Comparison of ENCODE assay signal across 20 cellular contexts in the genomic region with DNA sequence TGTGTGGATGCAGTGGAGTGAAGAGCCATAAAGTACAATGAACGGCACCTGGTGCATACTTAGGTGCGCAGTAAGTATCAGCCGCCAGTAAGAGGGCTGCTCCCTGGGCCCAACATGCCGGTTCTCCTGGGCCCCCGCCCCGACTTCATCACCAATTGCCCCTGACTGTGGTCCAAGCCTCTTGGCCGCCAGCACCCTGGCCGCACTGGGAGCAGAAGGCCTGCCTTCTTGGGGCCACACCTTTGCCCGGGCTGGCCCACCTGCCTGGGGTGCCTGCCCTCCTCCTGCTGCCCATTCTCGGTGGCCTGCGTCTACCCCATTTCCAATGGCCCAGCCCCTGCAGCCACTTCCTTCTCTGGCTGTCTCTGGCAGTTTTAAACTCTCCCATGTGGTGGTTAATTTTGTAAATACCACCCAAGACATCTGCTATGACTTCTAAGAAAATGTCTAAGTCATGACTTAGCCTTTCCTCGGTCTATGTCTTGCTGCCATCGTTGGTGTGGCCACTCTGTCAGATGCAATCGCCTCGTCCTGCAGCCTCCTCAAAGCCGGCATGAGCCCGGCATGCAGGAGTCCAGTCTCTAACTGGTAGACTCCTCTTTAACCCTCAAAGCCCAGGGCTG. TPM values are rescaled to one million over a fixed set of nuclear protein-coding genes. Genes with fewer than 3 reads are reported as not detected.
DNase-seq lines count a peak whose midpoint lies in the region; ATAC-seq and TF ChIP-seq lines count a peak whose summit lies in the region.
"Had no signal": no experiment of that assay in that cellular context is flagged by ENCODE, and none has a peak within 500 bp of the region (broad histone marks: within the 10 kb centered on the region; RNA-seq: fewer than 3 reads in every experiment).

No MANE protein-coding gene starts in this region.

- no peak for TF ChIP-seq CTCF in endothelial cell (IDR thresholded peaks at IDR 0.05; ENCODE audit: unreplicated experiment)

- H3K9me3 Mint-ChIP-seq in IgD-negative memory B cell, result no peaks in the 10 kb centered on the region
- no peaks in the 10 kb centered on the region for H3K9me3 Mint-ChIP-seq in endothelial cell (ENCODE audit: unreplicated experiment)
- no peaks in the 10 kb centered on the region for H3K9me3 Mint-ChIP-seq in stimulated activated memory B cell treated with anti-CD40 and anti-IgM and Interleukin-4, amounts not matched to agents 10 μg/mL and 1 μg/mL and 100 μg/mL, for 72 hours
- H3K9me3 Mint-ChIP-seq: CD8-positive, alpha-beta T cell had no signal

- H3K27me3 Mint-ChIP-seq in IgD-negative memory B cell (peaks cover 24% of the 10 kb centered on the region), endothelial cell (ENCODE audit: unreplicated experiment) (peaks cover 17% of the 10 kb centered on the region)
- no peaks in the 10 kb centered on the region for H3K27me3 Mint-ChIP-seq in stimulated activated memory B cell treated with anti-CD40 and anti-IgM and Interleukin-4, amounts not matched to agents 10 μg/mL and 1 μg/mL and 100 μg/mL, for 72 hours

- H3K4me1 Mint-ChIP-seq in IgD-negative memory B cell (peaks cover 23 to 29% (median 24%) of the 10 kb centered on the region in 3 donors), endothelial cell (ENCODE audit: unreplicated experiment) (peaks cover 47% of the 10 kb centered on the region)
- H3K4me1 Mint-ChIP-seq in stimulated activated memory B cell treated with anti-CD40 and anti-IgM and Interleukin-4, amounts not matched to agents 10 μg/mL and 1 μg/mL and 100 μg/mL, for 72 hours, result peaks cover 57% of the 10 kb centered on the region

- peak overlapping the region in 2 of 3 donors; percentile 21 to 90 for H3K27ac Mint-ChIP-seq in IgD-negative memory B cell
- peak overlapping the region; percentile 42 for H3K27ac Mint-ChIP-seq in endothelial cell (ENCODE audit: unreplicated experiment)
- peak overlapping the region; percentile 15 for H3K27ac Mint-ChIP-seq in stimulated activated memory B cell treated with anti-CD40 and anti-IgM and Interleukin-4, amounts not matched to agents 10 μg/mL and 1 μg/mL and 100 μg/mL, for 72 hours
- H3K27ac Mint-ChIP-seq: CD8-positive, alpha-beta T cell had no signal

- DNase-seq in AG20443 (ENCODE audit: low spot score) (peak; percentile 53), endothelial cell (ENCODE audit: low spot score) (no peak), kidney glomerular epithelial cell (lab: John Stamatoyannopoulos, UW) (no peak), dermis blood vessel endothelial cell (no peak), middle frontal gyrus (ENCODE audit: extremely low spot score, low spot score) (no peak)
- DNase-seq: CD8-positive, alpha-beta T cell; DND-41; GDM1; IMR-90; Kasumi-1; MM.1S; NCI-H1694 treated with DMSO at 0.1 percent for 48 hours; NCI-H2107; NCI-H2227 treated with DMSO at 0.1 percent for 48 hours; NCI-H524 treated with DMSO at 0.1 percent for 48 hours; SHP77 treated with DMSO at 0.1 percent for 48 hours had no signal

- H3K36me3 Mint-ChIP-seq in IgD-negative memory B cell (no peaks in the 10 kb centered on the region), endothelial cell (ENCODE audit: low read depth, unreplicated experiment) (peaks cover 19% of the 10 kb centered on the region)
- H3K36me3 Mint-ChIP-seq in stimulated activated memory B cell treated with anti-CD40 and anti-IgM and Interleukin-4, amounts not matched to agents 10 μg/mL and 1 μg/mL and 100 μg/mL, for 72 hours, result no peaks in the 10 kb centered on the region
- H3K36me3 Mint-ChIP-seq: CD8-positive, alpha-beta T cell had no signal

- H3K4me3 Mint-ChIP-seq in IgD-negative memory B cell, result no peak overlapping the region
- no peak overlapping the region for H3K4me3 Mint-ChIP-seq in endothelial cell (ENCODE audit: unreplicated experiment)
- no peak overlapping the region for H3K4me3 Mint-ChIP-seq in stimulated activated memory B cell treated with anti-CD40 and anti-IgM and Interleukin-4, amounts not matched to agents 10 μg/mL and 1 μg/mL and 100 μg/mL, for 72 hours
- H3K4me3 Mint-ChIP-seq: CD8-positive, alpha-beta T cell had no signal

- no peak for ATAC-seq in stimulated activated memory B cell treated with anti-CD40 and anti-IgM and Interleukin-4, amounts not matched to agents 10 μg/mL and 1 μg/mL and 100 μg/mL, for 72 hours
- ATAC-seq in HG03045 (IDR thresholded peaks at IDR 0.05; ENCODE audit: unreplicated experiment), result no peak
- ATAC-seq: CD8-positive, alpha-beta T cell had no signal

RNA-seq across cellular contexts. Expression of a gene that starts 36.8 kb away (rescaled TPM):
- polyA plus RNA-seq in IgD-negative memory B cell, result 7.0 TPM
- total RNA-seq in endothelial cell (ENCODE audit: unreplicated experiment) (61.3 TPM), dermis blood vessel endothelial cell (0.93 and 1.9 TPM in 2 replicates)

RNA-seq across cellular contexts. Expression of a gene that starts 52.8 kb away (rescaled TPM):
- polyA plus RNA-seq in IgD-negative memory B cell, result 29.6 TPM
- not detected for total RNA-seq in endothelial cell (ENCODE audit: unreplicated experiment)
- not detected in 2 replicates for total RNA-seq in dermis blood vessel endothelial cell
- total RNA-seq: H4, IMR-90 had no signal
- polyA plus RNA-seq: IMR-90 had no signal

Comparison
In these comparisons a context has a peak if more than half of its experiments do, and no peak if none do; other contexts are left out.
1. RNA of a gene that starts 36.8 kb away (total RNA-seq): 61.3 TPM in endothelial cell (single experiment); 0.93 to 1.9 TPM in dermis blood vessel endothelial cell; every median in the first group is over 10 times any median in the second.
2. Peak in every context shown above with its lines, with median percentiles within 50 percentile points of each other: H3K27ac Mint-ChIP-seq.